ENCODE assay signal across 1 cellular context in genomic region chr7:106285051-106285800, GRCh38.
A peak's percentile ranks its signal among the peaks of the same experiment; 100 is the strongest.
TF ChIP-seq lines count a peak whose summit lies in the region.

No MANE protein-coding gene starts in this region.

TF ChIP-seq in SK-N-SH treated with all-trans-retinoic acid at 6 μM for 48 hours, 23 proteins besides CTCF, POLR2A, EP300 and RAD21 (continued from another document):
- 0 out of 2 replicates have a peak, but pooled peaks have one; percentile 10 for TF ChIP-seq TSHZ2 (CRISPR knock-in tag; IDR thresholded peaks at IDR 0.05)
- no peak for TF ChIP-seq ISL1 (CRISPR knock-in tag; IDR thresholded peaks at IDR 0.05)
- no peak for TF ChIP-seq ZNF8 (CRISPR knock-in tag; IDR thresholded peaks at IDR 0.05)
- TF ChIP-seq OSR1 (CRISPR knock-in tag; IDR thresholded peaks at IDR 0.05): no peak
- peak; percentile 67; the same call in 1 of the 2 replicates for TF ChIP-seq CSDC2 (CRISPR knock-in tag; IDR thresholded peaks at IDR 0.05)
TF ChIP-seq in SK-N-SH treated with all-trans-retinoic acid at 6 μM for 48 hours: peak in this region for 6.
